32 cellular contexts compared by ENCODE assay signal in genomic region chr5:154342211-154342610, GRCh38.
"Had no signal": no experiment of that assay in that cellular context is flagged by ENCODE, and none has a peak within 500 bp of the region (broad histone marks: within the 10 kb centered on the region; RNA-seq: fewer than 3 reads in every experiment).

No MANE protein-coding gene starts in this region.

- H3K36me3 ChIP-seq: gastrocnemius medialis, WERI-Rb-1 had no signal

- H3K4me1 ChIP-seq: foreskin keratinocyte, gastrocnemius medialis had no signal

- H3K9me3 ChIP-seq: esophagus muscularis mucosa, gastrocnemius medialis, heart left ventricle had no signal

- H3K4me3 ChIP-seq: coronary artery, dorsolateral prefrontal cortex, esophagus muscularis mucosa, gastrocnemius medialis, heart left ventricle had no signal

- H3K27ac ChIP-seq: brain microvascular endothelial cell, coronary artery, dorsolateral prefrontal cortex, esophagus muscularis mucosa, foreskin keratinocyte, gastrocnemius medialis, heart left ventricle, WERI-Rb-1 had no signal

- H3K4me3 Mint-ChIP-seq: activated B cell treated with CpG ODN at 0.5 μM for 24 hours; activated CD8-positive, alpha-beta T cell treated with anti-CD3 and anti-CD28 coated beads for 36 hours; activated naive CD8-positive, alpha-beta T cell; activated T-cell treated with anti-CD3 and anti-CD28 coated beads, Interleukin-2, amount 50 U/mL, for 4 hours; activated T-helper 17 cell treated with anti-CD3 and anti-CD28 coated beads, Interleukin-2, amount 50 U/mL, for 72 hours; central memory CD8-positive, alpha-beta T cell; dendritic cell treated with granulocyte-macrophage colony-stimulating factor and Interleukin-4, amounts not matched to agents 40 ng/mL and 50 ng/mL, for 4 days; T-helper 1 cell treated with Interleukin-12 subunit alpha and Interleukin-12 subunit beta and Interleukin-4 antibody, amounts not matched to agents 30 μg/mL and 1 μg/mL, for 36 hours; T-helper 2 cell treated with Interferon-gamma antibody and Interleukin-4, amounts not matched to agents 5 μg/mL and 100 μg/mL, for 36 hours had no signal

- ATAC-seq: activated CD4-positive, CD25-positive, alpha-beta regulatory T cell treated with anti-CD3 and anti-CD28 coated beads, Interleukin-2, amount 50 U/mL, for 24 hours; activated CD8-positive, alpha-beta T cell treated with anti-CD3 and anti-CD28 coated beads for 36 hours; activated T-cell treated with anti-CD3 and anti-CD28 coated beads, Interleukin-2, amount 50 U/mL, for 4 hours; foreskin keratinocyte; gastrocnemius medialis; heart left ventricle had no signal

- H3K27me3 Mint-ChIP-seq: activated B cell treated with CpG ODN at 0.5 μM for 24 hours; activated CD8-positive, alpha-beta T cell treated with anti-CD3 and anti-CD28 coated beads for 36 hours; activated naive CD8-positive, alpha-beta T cell; activated T-helper 17 cell treated with anti-CD3 and anti-CD28 coated beads, Interleukin-2, amount 50 U/mL, for 72 hours; central memory CD8-positive, alpha-beta T cell; dendritic cell treated with granulocyte-macrophage colony-stimulating factor and Interleukin-4, amounts not matched to agents 40 ng/mL and 50 ng/mL, for 4 days had no signal

- H3K27ac Mint-ChIP-seq: activated B cell treated with CpG ODN at 0.5 μM for 24 hours; activated CD8-positive, alpha-beta T cell treated with anti-CD3 and anti-CD28 coated beads for 36 hours; activated naive CD8-positive, alpha-beta T cell; activated T-helper 17 cell treated with anti-CD3 and anti-CD28 coated beads, Interleukin-2, amount 50 U/mL, for 72 hours; dendritic cell treated with granulocyte-macrophage colony-stimulating factor and Interleukin-4, amounts not matched to agents 40 ng/mL and 50 ng/mL, for 4 days; T-helper 1 cell treated with Interleukin-12 subunit alpha and Interleukin-12 subunit beta and Interleukin-4 antibody, amounts not matched to agents 30 μg/mL and 1 μg/mL, for 36 hours; T-helper 2 cell treated with Interferon-gamma antibody and Interleukin-4, amounts not matched to agents 5 μg/mL and 100 μg/mL, for 36 hours had no signal

- DNase-seq: activated B cell treated with CpG ODN at 0.5 μM for 24 hours; activated CD4-positive, alpha-beta T cell treated with anti-CD3 and anti-CD28 coated beads for 48 hours; activated CD4-positive, alpha-beta T cell treated with anti-CD3 and anti-CD28 coated beads, Interleukin-2, amount 50 U/mL, for 1 hour; activated CD4-positive, alpha-beta T cell treated with anti-CD3 and anti-CD28 coated beads, Interleukin-2, amount 50 U/mL, for 48 hours; activated CD8-positive, alpha-beta memory T cell treated with anti-CD3 and anti-CD28 coated beads for 24 hours; activated CD8-positive, alpha-beta T cell treated with anti-CD3 and anti-CD28 coated beads for 36 hours; activated effector memory CD4-positive, alpha-beta T cell treated with Interleukin-2 at 50 U/mL for 16 hours; activated gamma-delta T cell treated with Interleukin-2 at 50 U/mL for 16 hours; activated naive CD4-positive, alpha-beta T cell treated with anti-CD3 and anti-CD28 coated beads, Interleukin-2, amount 50 U/mL, for 16 hours; activated naive CD4-positive, alpha-beta T cell treated with Interleukin-2 at 50 U/mL for 16 hours; activated T-cell treated with anti-CD3 and anti-CD28 coated beads, Interleukin-2, amount 50 U/mL, for 4 hours; amniotic stem cell; anterior cingulate cortex; brain microvascular endothelial cell; dorsolateral prefrontal cortex; effector memory CD4-positive, alpha-beta T cell; erythroblast; foreskin keratinocyte; gastrocnemius medialis; glutamatergic neuron; heart left ventricle; T1000; WERI-Rb-1 had no signal

- H3K27me3 ChIP-seq: brain microvascular endothelial cell, dorsolateral prefrontal cortex, esophagus muscularis mucosa, foreskin keratinocyte, gastrocnemius medialis, heart left ventricle had no signal
